ENCODE assay signal across 1 cellular context in the genomic region with DNA sequence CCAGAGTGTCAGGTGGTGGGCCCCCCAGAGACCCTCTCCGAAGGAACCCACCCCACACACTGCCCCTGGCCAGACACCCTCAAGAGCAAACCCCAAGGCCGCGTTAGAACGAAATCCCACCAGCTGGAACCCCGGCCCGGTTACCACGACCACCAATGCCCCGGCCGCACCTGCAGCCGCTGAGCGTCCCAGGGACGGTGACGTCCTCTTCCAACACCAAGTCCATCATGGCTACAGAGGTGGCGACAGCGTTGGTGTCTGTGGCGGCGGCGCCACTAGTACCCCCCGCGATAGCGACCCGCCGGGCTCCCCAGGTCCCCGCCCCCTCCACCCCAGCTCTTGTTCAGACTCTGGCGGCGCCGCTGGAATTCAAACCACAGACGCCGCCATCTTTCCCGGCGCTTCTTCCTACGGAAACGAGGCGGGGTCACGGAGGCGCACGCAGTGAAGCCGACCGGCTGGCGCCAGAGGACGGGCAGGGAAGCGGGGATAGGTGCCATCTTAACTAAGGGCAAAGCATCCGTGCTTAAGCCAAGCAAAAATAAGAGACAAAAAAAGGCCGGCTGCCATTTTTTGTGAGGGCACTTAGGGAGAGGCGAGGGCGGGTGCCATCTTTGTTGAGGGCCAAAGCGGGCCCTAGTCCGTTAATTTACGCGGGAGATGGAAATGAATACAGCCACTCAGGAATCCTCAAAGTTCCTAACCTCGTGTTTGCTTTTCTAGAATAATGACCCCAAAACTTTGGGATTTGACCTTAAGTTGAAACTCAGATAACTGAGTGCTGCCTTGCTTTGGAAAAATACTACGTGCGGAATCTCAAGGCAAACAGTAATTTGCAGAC.
TF ChIP-seq lines count a peak whose summit lies in the region.

A gene (minus strand): TSS at position 418 of the 841 bp plus-strand sequence. CDS start 189 bp downstream, at position 229.

TF ChIP-seq in K562, 482 proteins besides CTCF, POLR2A, EP300 and RAD21 (continued from another document and continues in another):
- TF ChIP-seq, protein P1, sequence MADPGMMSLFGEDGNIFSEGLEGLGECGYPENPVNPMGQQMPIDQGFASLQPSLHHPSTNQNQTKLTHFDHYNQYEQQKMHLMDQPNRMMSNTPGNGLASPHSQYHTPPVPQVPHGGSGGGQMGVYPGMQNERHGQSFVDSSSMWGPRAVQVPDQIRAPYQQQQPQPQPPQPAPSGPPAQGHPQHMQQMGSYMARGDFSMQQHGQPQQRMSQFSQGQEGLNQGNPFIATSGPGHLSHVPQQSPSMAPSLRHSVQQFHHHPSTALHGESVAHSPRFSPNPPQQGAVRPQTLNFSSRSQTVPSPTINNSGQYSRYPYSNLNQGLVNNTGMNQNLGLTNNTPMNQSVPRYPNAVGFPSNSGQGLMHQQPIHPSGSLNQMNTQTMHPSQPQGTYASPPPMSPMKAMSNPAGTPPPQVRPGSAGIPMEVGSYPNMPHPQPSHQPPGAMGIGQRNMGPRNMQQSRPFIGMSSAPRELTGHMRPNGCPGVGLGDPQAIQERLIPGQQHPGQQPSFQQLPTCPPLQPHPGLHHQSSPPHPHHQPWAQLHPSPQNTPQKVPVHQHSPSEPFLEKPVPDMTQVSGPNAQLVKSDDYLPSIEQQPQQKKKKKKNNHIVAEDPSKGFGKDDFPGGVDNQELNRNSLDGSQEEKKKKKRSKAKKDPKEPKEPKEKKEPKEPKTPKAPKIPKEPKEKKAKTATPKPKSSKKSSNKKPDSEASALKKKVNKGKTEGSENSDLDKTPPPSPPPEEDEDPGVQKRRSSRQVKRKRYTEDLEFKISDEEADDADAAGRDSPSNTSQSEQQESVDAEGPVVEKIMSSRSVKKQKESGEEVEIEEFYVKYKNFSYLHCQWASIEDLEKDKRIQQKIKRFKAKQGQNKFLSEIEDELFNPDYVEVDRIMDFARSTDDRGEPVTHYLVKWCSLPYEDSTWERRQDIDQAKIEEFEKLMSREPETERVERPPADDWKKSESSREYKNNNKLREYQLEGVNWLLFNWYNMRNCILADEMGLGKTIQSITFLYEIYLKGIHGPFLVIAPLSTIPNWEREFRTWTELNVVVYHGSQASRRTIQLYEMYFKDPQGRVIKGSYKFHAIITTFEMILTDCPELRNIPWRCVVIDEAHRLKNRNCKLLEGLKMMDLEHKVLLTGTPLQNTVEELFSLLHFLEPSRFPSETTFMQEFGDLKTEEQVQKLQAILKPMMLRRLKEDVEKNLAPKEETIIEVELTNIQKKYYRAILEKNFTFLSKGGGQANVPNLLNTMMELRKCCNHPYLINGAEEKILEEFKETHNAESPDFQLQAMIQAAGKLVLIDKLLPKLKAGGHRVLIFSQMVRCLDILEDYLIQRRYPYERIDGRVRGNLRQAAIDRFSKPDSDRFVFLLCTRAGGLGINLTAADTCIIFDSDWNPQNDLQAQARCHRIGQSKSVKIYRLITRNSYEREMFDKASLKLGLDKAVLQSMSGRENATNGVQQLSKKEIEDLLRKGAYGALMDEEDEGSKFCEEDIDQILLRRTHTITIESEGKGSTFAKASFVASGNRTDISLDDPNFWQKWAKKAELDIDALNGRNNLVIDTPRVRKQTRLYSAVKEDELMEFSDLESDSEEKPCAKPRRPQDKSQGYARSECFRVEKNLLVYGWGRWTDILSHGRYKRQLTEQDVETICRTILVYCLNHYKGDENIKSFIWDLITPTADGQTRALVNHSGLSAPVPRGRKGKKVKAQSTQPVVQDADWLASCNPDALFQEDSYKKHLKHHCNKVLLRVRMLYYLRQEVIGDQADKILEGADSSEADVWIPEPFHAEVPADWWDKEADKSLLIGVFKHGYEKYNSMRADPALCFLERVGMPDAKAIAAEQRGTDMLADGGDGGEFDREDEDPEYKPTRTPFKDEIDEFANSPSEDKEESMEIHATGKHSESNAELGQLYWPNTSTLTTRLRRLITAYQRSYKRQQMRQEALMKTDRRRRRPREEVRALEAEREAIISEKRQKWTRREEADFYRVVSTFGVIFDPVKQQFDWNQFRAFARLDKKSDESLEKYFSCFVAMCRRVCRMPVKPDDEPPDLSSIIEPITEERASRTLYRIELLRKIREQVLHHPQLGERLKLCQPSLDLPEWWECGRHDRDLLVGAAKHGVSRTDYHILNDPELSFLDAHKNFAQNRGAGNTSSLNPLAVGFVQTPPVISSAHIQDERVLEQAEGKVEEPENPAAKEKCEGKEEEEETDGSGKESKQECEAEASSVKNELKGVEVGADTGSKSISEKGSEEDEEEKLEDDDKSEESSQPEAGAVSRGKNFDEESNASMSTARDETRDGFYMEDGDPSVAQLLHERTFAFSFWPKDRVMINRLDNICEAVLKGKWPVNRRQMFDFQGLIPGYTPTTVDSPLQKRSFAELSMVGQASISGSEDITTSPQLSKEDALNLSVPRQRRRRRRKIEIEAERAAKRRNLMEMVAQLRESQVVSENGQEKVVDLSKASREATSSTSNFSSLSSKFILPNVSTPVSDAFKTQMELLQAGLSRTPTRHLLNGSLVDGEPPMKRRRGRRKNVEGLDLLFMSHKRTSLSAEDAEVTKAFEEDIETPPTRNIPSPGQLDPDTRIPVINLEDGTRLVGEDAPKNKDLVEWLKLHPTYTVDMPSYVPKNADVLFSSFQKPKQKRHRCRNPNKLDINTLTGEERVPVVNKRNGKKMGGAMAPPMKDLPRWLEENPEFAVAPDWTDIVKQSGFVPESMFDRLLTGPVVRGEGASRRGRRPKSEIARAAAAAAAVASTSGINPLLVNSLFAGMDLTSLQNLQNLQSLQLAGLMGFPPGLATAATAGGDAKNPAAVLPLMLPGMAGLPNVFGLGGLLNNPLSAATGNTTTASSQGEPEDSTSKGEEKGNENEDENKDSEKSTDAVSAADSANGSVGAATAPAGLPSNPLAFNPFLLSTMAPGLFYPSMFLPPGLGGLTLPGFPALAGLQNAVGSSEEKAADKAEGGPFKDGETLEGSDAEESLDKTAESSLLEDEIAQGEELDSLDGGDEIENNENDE (IDR thresholded peaks at IDR 0.05; ENCODE audit: low read depth, low read length): no peak
- peak; percentile 73 for TF ChIP-seq DIDO1 (tag; IDR thresholded peaks at IDR 0.05; ENCODE audit: low read depth)
- 0 out of 2 replicates have a peak, but pooled peaks have one; percentile 10 for TF ChIP-seq CBX1 (IDR thresholded peaks at IDR 0.05; ENCODE audit: low read depth)
- no peak for TF ChIP-seq ZNF699 (CRISPR knock-in tag; IDR thresholded peaks at IDR 0.05; ENCODE audit: insufficient replicate concordance)
- TF ChIP-seq SMARCA4 (IDR thresholded peaks at IDR 0.05): no peak
- TF ChIP-seq NCOA4 (IDR thresholded peaks at IDR 0.05; ENCODE audit: partially characterized antibody): no peak
- TF ChIP-seq RB1 (IDR thresholded peaks at IDR 0.05; ENCODE audit: low read depth): peak; percentile 75; the same call in 1 of the 2 replicates
- no peak for TF ChIP-seq HOXB6 (CRISPR knock-in tag; IDR thresholded peaks at IDR 0.05; ENCODE audit: borderline replicate concordance)
- TF ChIP-seq POLR2G (IDR thresholded peaks at IDR 0.05; ENCODE audit: low read depth, low read length): peak; percentile 90
- TF ChIP-seq MTF1 (CRISPR knock-in tag; IDR thresholded peaks at IDR 0.05; ENCODE audit: borderline replicate concordance): peak; percentile 79; the same call in 1 of the 2 replicates
- peak; percentile 73 for TF ChIP-seq ELF2 (CRISPR knock-in tag; IDR thresholded peaks at IDR 0.05)
- peak; percentile 97 for TF ChIP-seq EP400 (IDR thresholded peaks at IDR 0.05)
- TF ChIP-seq ZC3H11A (IDR thresholded peaks at IDR 0.05; ENCODE audit: low read depth, low read length): no peak
- no peak for TF ChIP-seq ZNF436 (CRISPR knock-in tag; IDR thresholded peaks at IDR 0.05)
- no peak; the same call in 1 of the 2 replicates for TF ChIP-seq ZNF57 (CRISPR knock-in tag; IDR thresholded peaks at IDR 0.05)
- TF ChIP-seq TEAD4 (IDR thresholded peaks at IDR 0.05; ENCODE audit: low read length): peak; percentile 51
- TF ChIP-seq TEAD4 (CRISPR knock-in tag; IDR thresholded peaks at IDR 0.05; ENCODE audit: borderline replicate concordance): no peak
- peak; percentile 79 for TF ChIP-seq POLR2AphosphoS5 (IDR thresholded peaks at IDR 0.05; ENCODE audit: control insufficient read depth, insufficient read depth, low read depth, low read length)
- TF ChIP-seq, protein P2, sequence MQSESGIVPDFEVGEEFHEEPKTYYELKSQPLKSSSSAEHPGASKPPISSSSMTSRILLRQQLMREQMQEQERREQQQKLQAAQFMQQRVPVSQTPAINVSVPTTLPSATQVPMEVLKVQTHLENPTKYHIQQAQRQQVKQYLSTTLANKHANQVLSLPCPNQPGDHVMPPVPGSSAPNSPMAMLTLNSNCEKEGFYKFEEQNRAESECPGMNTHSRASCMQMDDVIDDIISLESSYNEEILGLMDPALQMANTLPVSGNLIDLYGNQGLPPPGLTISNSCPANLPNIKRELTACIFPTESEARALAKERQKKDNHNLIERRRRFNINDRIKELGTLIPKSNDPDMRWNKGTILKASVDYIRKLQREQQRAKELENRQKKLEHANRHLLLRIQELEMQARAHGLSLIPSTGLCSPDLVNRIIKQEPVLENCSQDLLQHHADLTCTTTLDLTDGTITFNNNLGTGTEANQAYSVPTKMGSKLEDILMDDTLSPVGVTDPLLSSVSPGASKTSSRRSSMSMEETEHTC (IDR thresholded peaks at IDR 0.05): no peak
- TF ChIP-seq, protein P3, sequence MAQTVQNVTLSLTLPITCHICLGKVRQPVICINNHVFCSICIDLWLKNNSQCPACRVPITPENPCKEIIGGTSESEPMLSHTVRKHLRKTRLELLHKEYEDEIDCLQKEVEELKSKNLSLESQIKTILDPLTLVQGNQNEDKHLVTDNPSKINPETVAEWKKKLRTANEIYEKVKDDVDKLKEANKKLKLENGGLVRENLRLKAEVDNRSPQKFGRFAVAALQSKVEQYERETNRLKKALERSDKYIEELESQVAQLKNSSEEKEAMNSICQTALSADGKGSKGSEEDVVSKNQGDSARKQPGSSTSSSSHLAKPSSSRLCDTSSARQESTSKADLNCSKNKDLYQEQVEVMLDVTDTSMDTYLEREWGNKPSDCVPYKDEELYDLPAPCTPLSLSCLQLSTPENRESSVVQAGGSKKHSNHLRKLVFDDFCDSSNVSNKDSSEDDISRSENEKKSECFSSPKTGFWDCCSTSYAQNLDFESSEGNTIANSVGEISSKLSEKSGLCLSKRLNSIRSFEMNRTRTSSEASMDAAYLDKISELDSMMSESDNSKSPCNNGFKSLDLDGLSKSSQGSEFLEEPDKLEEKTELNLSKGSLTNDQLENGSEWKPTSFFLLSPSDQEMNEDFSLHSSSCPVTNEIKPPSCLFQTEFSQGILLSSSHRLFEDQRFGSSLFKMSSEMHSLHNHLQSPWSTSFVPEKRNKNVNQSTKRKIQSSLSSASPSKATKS (CRISPR knock-in tag; IDR thresholded peaks at IDR 0.05): no peak
- TF ChIP-seq GABPB2 (CRISPR knock-in tag; conservative IDR thresholded peaks at IDR 0.05): no peak
- no peak for TF ChIP-seq ZBED1 (IDR thresholded peaks at IDR 0.05)
- no peak for TF ChIP-seq ZFP30 (CRISPR knock-in tag; IDR thresholded peaks at IDR 0.05; ENCODE audit: borderline replicate concordance)
- TF ChIP-seq SMC3 (conservative IDR thresholded peaks at IDR 0.05; ENCODE audit: insufficient read depth, low read depth, low read length): no peak
- TF ChIP-seq, protein P4, sequence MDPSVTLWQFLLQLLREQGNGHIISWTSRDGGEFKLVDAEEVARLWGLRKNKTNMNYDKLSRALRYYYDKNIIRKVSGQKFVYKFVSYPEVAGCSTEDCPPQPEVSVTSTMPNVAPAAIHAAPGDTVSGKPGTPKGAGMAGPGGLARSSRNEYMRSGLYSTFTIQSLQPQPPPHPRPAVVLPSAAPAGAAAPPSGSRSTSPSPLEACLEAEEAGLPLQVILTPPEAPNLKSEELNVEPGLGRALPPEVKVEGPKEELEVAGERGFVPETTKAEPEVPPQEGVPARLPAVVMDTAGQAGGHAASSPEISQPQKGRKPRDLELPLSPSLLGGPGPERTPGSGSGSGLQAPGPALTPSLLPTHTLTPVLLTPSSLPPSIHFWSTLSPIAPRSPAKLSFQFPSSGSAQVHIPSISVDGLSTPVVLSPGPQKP (CRISPR knock-in tag; IDR thresholded peaks at IDR 0.05): no peak
- TF ChIP-seq, protein P5, sequence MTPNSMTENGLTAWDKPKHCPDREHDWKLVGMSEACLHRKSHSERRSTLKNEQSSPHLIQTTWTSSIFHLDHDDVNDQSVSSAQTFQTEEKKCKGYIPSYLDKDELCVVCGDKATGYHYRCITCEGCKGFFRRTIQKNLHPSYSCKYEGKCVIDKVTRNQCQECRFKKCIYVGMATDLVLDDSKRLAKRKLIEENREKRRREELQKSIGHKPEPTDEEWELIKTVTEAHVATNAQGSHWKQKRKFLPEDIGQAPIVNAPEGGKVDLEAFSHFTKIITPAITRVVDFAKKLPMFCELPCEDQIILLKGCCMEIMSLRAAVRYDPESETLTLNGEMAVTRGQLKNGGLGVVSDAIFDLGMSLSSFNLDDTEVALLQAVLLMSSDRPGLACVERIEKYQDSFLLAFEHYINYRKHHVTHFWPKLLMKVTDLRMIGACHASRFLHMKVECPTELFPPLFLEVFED (CRISPR knock-in tag; conservative IDR thresholded peaks at IDR 0.05): no peak
- TF ChIP-seq KLF13 (tag; IDR thresholded peaks at IDR 0.05; ENCODE audit: borderline replicate concordance, low read depth): peak; percentile 41; the same call in 1 of the 2 replicates
- TF ChIP-seq, protein P6, sequence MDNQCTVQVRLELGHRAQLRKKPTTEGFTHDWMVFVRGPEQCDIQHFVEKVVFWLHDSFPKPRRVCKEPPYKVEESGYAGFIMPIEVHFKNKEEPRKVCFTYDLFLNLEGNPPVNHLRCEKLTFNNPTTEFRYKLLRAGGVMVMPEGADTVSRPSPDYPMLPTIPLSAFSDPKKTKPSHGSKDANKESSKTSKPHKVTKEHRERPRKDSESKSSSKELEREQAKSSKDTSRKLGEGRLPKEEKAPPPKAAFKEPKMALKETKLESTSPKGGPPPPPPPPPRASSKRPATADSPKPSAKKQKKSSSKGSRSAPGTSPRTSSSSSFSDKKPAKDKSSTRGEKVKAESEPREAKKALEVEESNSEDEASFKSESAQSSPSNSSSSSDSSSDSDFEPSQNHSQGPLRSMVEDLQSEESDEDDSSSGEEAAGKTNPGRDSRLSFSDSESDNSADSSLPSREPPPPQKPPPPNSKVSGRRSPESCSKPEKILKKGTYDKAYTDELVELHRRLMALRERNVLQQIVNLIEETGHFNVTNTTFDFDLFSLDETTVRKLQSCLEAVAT (IDR thresholded peaks at IDR 0.05): no peak
- TF ChIP-seq ZNF140 (CRISPR knock-in tag; IDR thresholded peaks at IDR 0.05): no peak; the same call in 1 of the 2 replicates
- TF ChIP-seq PCBP1 (IDR thresholded peaks at IDR 0.05; ENCODE audit: low read depth, low read length, poor library complexity, severe bottlenecking): no peak
- peak; percentile 80 for TF ChIP-seq LCOR (CRISPR knock-in tag; IDR thresholded peaks at IDR 0.05)
- no peak for TF ChIP-seq YBX1 (IDR thresholded peaks at IDR 0.05)
- TF ChIP-seq ZNF354B (CRISPR knock-in tag; IDR thresholded peaks at IDR 0.05): 0 out of 2 replicates have a peak, but pooled peaks have one; percentile 31
- TF ChIP-seq SREBF1 (IDR thresholded peaks at IDR 0.05; ENCODE audit: borderline replicate concordance, low read depth, low read length): no peak
- TF ChIP-seq ZFP1 (CRISPR knock-in tag; IDR thresholded peaks at IDR 0.05): 0 out of 2 replicates have a peak, but pooled peaks have one; percentile 15
- TF ChIP-seq TAF15 (IDR thresholded peaks at IDR 0.05; ENCODE audit: low read depth, low read length): no peak
- TF ChIP-seq, protein P7, sequence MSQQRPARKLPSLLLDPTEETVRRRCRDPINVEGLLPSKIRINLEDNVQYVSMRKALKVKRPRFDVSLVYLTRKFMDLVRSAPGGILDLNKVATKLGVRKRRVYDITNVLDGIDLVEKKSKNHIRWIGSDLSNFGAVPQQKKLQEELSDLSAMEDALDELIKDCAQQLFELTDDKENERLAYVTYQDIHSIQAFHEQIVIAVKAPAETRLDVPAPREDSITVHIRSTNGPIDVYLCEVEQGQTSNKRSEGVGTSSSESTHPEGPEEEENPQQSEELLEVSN (IDR thresholded peaks at IDR 0.05; ENCODE audit: borderline replicate concordance in 1 of 2, extremely low read depth in 1 of 2, insufficient read depth in 1 of 2, insufficient read length in 1 of 2, low read depth in 1 of 2, low read length in 1 of 2, poor library complexity in 1 of 2, severe bottlenecking in 1 of 2): peak; percentile 94 to 96
- TF ChIP-seq, protein P8, sequence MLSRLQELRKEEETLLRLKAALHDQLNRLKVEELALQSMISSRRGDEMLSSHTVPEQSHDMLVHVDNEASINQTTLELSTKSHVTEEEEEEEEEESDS (CRISPR knock-in tag; IDR thresholded peaks at IDR 0.05): no peak
